ENCODE assay signal across 8 cellular contexts in genomic region chr4:105715692-105716278, GRCh38. TPM values are rescaled to one million over a fixed set of nuclear protein-coding genes. Genes with fewer than 3 reads are reported as not detected.
DNase-seq lines count a peak whose midpoint lies in the region; ATAC-seq, FAIRE-seq and TF ChIP-seq lines count a peak whose summit lies in the region.

No MANE protein-coding gene starts in this region.

- H3K27me3 ChIP-seq in prostate gland (replicated peaks; ENCODE audit: insufficient read depth), result no peaks in the 10 kb centered on the region

- H3K4me3 ChIP-seq in A549, result no peak overlapping the region
- H3K4me3 ChIP-seq in prostate gland, result no peak overlapping the region

- TF ChIP-seq POLR2A in A549 (IDR thresholded peaks at IDR 0.05; ENCODE audit: low read length), result no peak
- TF ChIP-seq POLR2A in prostate gland (IDR thresholded peaks at IDR 0.05), result no peak

- DNase-seq in A549 (ENCODE audit: low read depth in 1 of 2, low spot score in 1 of 2) (peak; percentile 18 to 22), GM10248 (ENCODE audit: extremely low spot score) (no peak), NCI-H82 treated with DMSO at 0.1 percent for 48 hours (lab: John Stamatoyannopoulos, UW; ENCODE audit: unreplicated experiment) (peak; percentile 2), epidermal melanocyte (ENCODE audit: insufficient read length, low spot score) (peak; percentile 38), prostate gland (ENCODE audit: low spot score) (no peak)
- no peak for DNase-seq in stimulated activated CD4-positive, alpha-beta T cell treated with anti-CD3 and anti-CD28 coated beads, Interleukin-4, amount 100 ng/mL, for 1 hour
- no peak for DNase-seq in effector memory CD8-positive, alpha-beta T cell

- H3K4me1 Mint-ChIP-seq in effector memory CD8-positive, alpha-beta T cell (ENCODE audit: low read depth in 2 of 2), result no peaks in the 10 kb centered on the region

- no peak overlapping the region for H3K27ac ChIP-seq in A549
- no peak overlapping the region for H3K27ac ChIP-seq in prostate gland

- H3K27ac Mint-ChIP-seq in effector memory CD8-positive, alpha-beta T cell, result peak overlapping the region in 1 of 2 donors; percentile 42

- TF ChIP-seq EP300 in A549 (IDR thresholded peaks at IDR 0.05), result no peak

- H3K36me3 ChIP-seq in prostate gland, result no peaks in the 10 kb centered on the region

- no peaks in the 10 kb centered on the region for H3K27me3 Mint-ChIP-seq in effector memory CD8-positive, alpha-beta T cell

- peaks cover under 1% of the 10 kb centered on the region for H3K36me3 Mint-ChIP-seq in effector memory CD8-positive, alpha-beta T cell (ENCODE audit: insufficient read depth)

- peak; percentile 34 to 53; a peak in 4 of 5 replicates for TF ChIP-seq RAD21 in A549 (conservative IDR thresholded peaks at IDR 0.05 in 1 of 2, IDR thresholded peaks at IDR 0.05 in 1 of 2)

- CTCF ChIA-PET in A549 (lab: Yijun Ruan, JAX), result interaction anchor here (0.6 to 1.7 kb wide), 3 partner anchors 17 to 195 kb away, joined by 3 to 9 read pairs (median 3); no protein-coding TSS in a partner anchor
- CTCF ChIA-PET in GM10248 (lab: Yijun Ruan, JAX), result interaction anchor here (0.9 to 3.4 kb wide), 10 partner anchors 19 to 519 kb away, joined by 3 to 21 read pairs (median 4); partner anchors contain the start of gene PPA2

- H3K9me3 ChIP-seq in A549, result no peaks in the 10 kb centered on the region
- H3K9me3 ChIP-seq in prostate gland, result no peaks in the 10 kb centered on the region

- ATAC-seq in A549 (0 out of 6 replicates have a peak, but pooled peaks of 1 of the 2 experiments have one; percentile 43), HG02642 (IDR thresholded peaks at IDR 0.05; ENCODE audit: poor library complexity, unreplicated experiment) (no peak)
- ATAC-seq in effector memory CD8-positive, alpha-beta T cell (replicated peaks), result no peak

- intact Hi-C loops in prostate gland (cut with DNase I), result no loop called here

- POLR2A ChIA-PET in A549 (lab: Yijun Ruan, JAX) (interaction anchor here (0.6 to 0.8 kb wide), 2 partner anchors 242 to 579 kb away, joined by 3 to 5 read pairs; partner anchors contain the start of gene PPA2), GM10248 (lab: Yijun Ruan, JAX) (no interaction called here)

- H3K4me1 ChIP-seq in A549 (peaks cover 5% of the 10 kb centered on the region; the same call in 2 of the 3 replicates), prostate gland (replicated peaks) (no peaks in the 10 kb centered on the region)

- no peak overlapping the region for H3K4me3 Mint-ChIP-seq in effector memory CD8-positive, alpha-beta T cell

- no peak for FAIRE-seq in A549 (lab: Jason Lieb, UNC)

- H3K9me3 Mint-ChIP-seq in effector memory CD8-positive, alpha-beta T cell, result no peaks in the 10 kb centered on the region

- 41% methylated on average over 4 of the region's 4 CpGs for WGBS in A549 (ENCODE audit: missing lambda C conversion rate)
- 47% methylated on average over 4 of the region's 4 CpGs for WGBS in prostate gland

- peak overlapping the region; percentile 29; the same call in 1 of the 3 replicates for H3K4me2 ChIP-seq in A549

- TF ChIP-seq CTCF in A549 (IDR thresholded peaks at IDR 0.05), result peak; percentile 47; the same call in 2 of the 3 replicates
- peak; percentile 41 for TF ChIP-seq CTCF in GM10248 (IDR thresholded peaks at IDR 0.05; ENCODE audit: control extremely low read depth, extremely low read depth, low read depth, missing control alignments)
- peak; percentile 12 to 70 (median 60) for TF ChIP-seq CTCF in prostate gland (IDR thresholded peaks at IDR 0.05)

TF ChIP-seq in A549, 52 proteins besides CTCF, POLR2A, EP300 and RAD21:
- TF ChIP-seq MAZ (IDR thresholded peaks at IDR 0.05; ENCODE audit: borderline replicate concordance, low read depth, low read length), result no peak
- TF ChIP-seq SMC3 (IDR thresholded peaks at IDR 0.05), result peak; percentile 43; the same call in 1 of the 3 replicates

RNA-seq across cellular contexts. Expression of gene GSTCD, which starts 7.2 kb away (rescaled TPM):
- 22.9 and 28.7 TPM in 2 replicates for polyA plus RNA-seq in A549 (2011; rRNA removed)
- polyA plus RNA-seq in A549 (2012; cell fraction: cytosol; rRNA removed), result 4.3 and 5.4 TPM in 2 replicates
- 2.3 and 2.8 TPM in 2 replicates for polyA plus RNA-seq in A549 (2012; cell fraction: nucleus; rRNA removed)
- 9.0 to 10.0 TPM (median 9.1 TPM) in 3 replicates for polyA plus RNA-seq in A549 (2017; fragmentation: RNase III; extraction: RNeasy Plus Mini Kit Qiagen cat#74134 plus additional on column Dnase treatment)
- polyA minus RNA-seq in A549 (2011; rRNA and poly(A)+ RNA removed), result 10.7 and 11.5 TPM in 2 replicates
- total RNA-seq in prostate gland, result 10 to 100 TPM in 1 of 2 donors, 1 to 10 TPM in 1; 10.0 to 20.8 TPM

RNA-seq across cellular contexts. Expression of gene INTS12, which starts 7.3 kb away (rescaled TPM):
- polyA plus RNA-seq in A549 (2011; rRNA removed), result 36.0 and 39.0 TPM in 2 replicates
- polyA plus RNA-seq in A549 (2012; cell fraction: cytosol; rRNA removed), result 11.9 and 12.5 TPM in 2 replicates
- polyA plus RNA-seq in A549 (2012; cell fraction: nucleus; rRNA removed), result 6.4 and 8.5 TPM in 2 replicates
- 11.9 to 14.6 TPM (median 13.0 TPM) in 3 replicates for polyA plus RNA-seq in A549 (2017; fragmentation: RNase III; extraction: RNeasy Plus Mini Kit Qiagen cat#74134 plus additional on column Dnase treatment)
- 15.5 and 17.3 TPM in 2 replicates for polyA minus RNA-seq in A549 (2011; rRNA and poly(A)+ RNA removed)
- 10 to 100 TPM; 27.4 to 45.6 TPM for total RNA-seq in prostate gland

Comparison
In these comparisons a context has a peak if more than half of its experiments do, and no peak if none do; other contexts are left out.
1. DNase-seq: peak in A549 (2 of 2), NCI-H82 treated with DMSO at 0.1 percent for 48 hours (single experiment) and epidermal melanocyte (single experiment); none in GM10248 (single experiment), prostate gland (single experiment), stimulated activated CD4-positive, alpha-beta T cell treated with anti-CD3 and anti-CD28 coated beads, Interleukin-4, amount 100 ng/mL, for 1 hour (single experiment) and effector memory CD8-positive, alpha-beta T cell (0 of 3).
2. Peak in every context shown above with its lines, with median percentiles within 50 percentile points of each other: CTCF ChIP-seq.